In the genomic region with DNA sequence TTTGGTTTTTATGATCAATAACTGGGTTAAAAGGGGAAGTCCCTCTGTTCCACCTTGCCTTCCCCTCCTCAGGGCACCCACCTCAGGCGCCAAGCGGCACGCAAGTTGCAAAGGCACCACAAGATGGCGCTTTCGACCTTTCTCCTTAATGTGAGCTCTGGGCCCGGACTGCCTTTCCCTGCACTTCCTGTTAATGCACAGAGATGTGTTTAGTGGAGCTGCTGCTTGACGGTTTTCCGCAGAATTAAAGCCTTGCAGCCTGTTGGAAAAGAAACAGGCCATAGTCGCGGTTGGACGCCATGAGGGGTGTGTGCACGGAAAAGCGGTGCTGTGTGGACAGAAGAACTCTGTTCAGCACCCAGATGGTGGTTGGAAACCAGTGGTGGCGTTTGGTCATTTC, we compare ENCODE assay signal across 9 cellular contexts. TPM values are rescaled to one million over a fixed set of nuclear protein-coding genes. Genes with fewer than 3 reads are reported as not detected.
A peak's percentile ranks its signal among the peaks of the same experiment; 100 is the strongest.
DNase-seq lines count a peak whose midpoint lies in the region; ATAC-seq and TF ChIP-seq lines count a peak whose summit lies in the region.
"Had no signal": no experiment of that assay in that cellular context is flagged by ENCODE, and none has a peak within 500 bp of the region (broad histone marks: within the 10 kb centered on the region; RNA-seq: fewer than 3 reads in every experiment).

No MANE protein-coding gene starts in this region.

- peak; percentile 61 for TF ChIP-seq CTCF in CD8-positive, alpha-beta T cell (IDR thresholded peaks at IDR 0.05)
- peak; percentile 81 for TF ChIP-seq CTCF in mucosa of descending colon (IDR thresholded peaks at IDR 0.05)

- CTCF ChIA-PET in CD8-positive, alpha-beta T cell (lab: Charles Lee) = interaction anchor here (0.7 to 12.0 kb wide), 10 partner anchors 8 to 577 kb away, joined by 3 to 115 read pairs (median 4); no protein-coding TSS in a partner anchor

- POLR2A ChIA-PET in CD8-positive, alpha-beta T cell (lab: Charles Lee) = no interaction called here

- H3K36me3 ChIP-seq in CD8-positive, alpha-beta T cell (ENCODE audit: insufficient read depth, low read length) = no peaks in the 10 kb centered on the region
- H3K36me3 ChIP-seq in effector memory CD4-positive, alpha-beta T cell (ENCODE audit: control insufficient read depth, insufficient read depth, low read length) = no peaks in the 10 kb centered on the region
- H3K36me3 ChIP-seq in mucosa of descending colon (ENCODE audit: low read depth) = no peaks in the 10 kb centered on the region

- H3K4me1 Mint-ChIP-seq in CD8-positive, alpha-beta T cell (ENCODE audit: low read depth) = peaks cover 5% of the 10 kb centered on the region
- peaks cover 6% of the 10 kb centered on the region for H3K4me1 Mint-ChIP-seq in stimulated activated effector memory CD8-positive, alpha-beta T cell treated with anti-CD3 and anti-CD28 coated beads, Interleukin-12 subunit alpha, Interleukin-12 subunit beta, amount 100 ng/mL, for 72 hours

- H3K4me1 ChIP-seq in CD8-positive, alpha-beta T cell (ENCODE audit: insufficient read depth, low read length) = no peaks in the 10 kb centered on the region
- no peaks in the 10 kb centered on the region for H3K4me1 ChIP-seq in effector memory CD4-positive, alpha-beta T cell (ENCODE audit: control insufficient read depth, insufficient read depth, low read length, poor library complexity, severe bottlenecking)
- no peaks in the 10 kb centered on the region for H3K4me1 ChIP-seq in mucosa of descending colon (ENCODE audit: low read depth)

- intact Hi-C loops in CD8-positive, alpha-beta T cell (cut with DNase I, micrococcal nuclease) = no loop called here
- intact Hi-C loops in mucosa of descending colon (cut with DNase I, micrococcal nuclease) = loop anchor here (2.0 to 10.0 kb wide), 3 partner anchors 164 to 271 kb away; a partner anchor contains a TSS

- H3K27ac Mint-ChIP-seq in CD8-positive, alpha-beta T cell = no peak overlapping the region
- H3K27ac Mint-ChIP-seq in stimulated activated effector memory CD8-positive, alpha-beta T cell treated with anti-CD3 and anti-CD28 coated beads, Interleukin-12 subunit alpha, Interleukin-12 subunit beta, amount 100 ng/mL, for 72 hours = no peak overlapping the region
- H3K27ac Mint-ChIP-seq: activated naive CD8-positive, alpha-beta T cell had no signal

- H3K27ac ChIP-seq in CD8-positive, alpha-beta T cell (ENCODE audit: low read depth, low read length) = no peak overlapping the region
- no peak overlapping the region for H3K27ac ChIP-seq in effector memory CD4-positive, alpha-beta T cell (ENCODE audit: insufficient read depth, low read length, poor library complexity, severe bottlenecking)

- H3K27me3 Mint-ChIP-seq in CD8-positive, alpha-beta T cell (ENCODE audit: low read depth) = peaks cover 34% of the 10 kb centered on the region

- H3K4me3 ChIP-seq in CD8-positive, alpha-beta T cell (ENCODE audit: low read depth, low read length) = no peak overlapping the region
- H3K4me3 ChIP-seq in effector memory CD4-positive, alpha-beta T cell (ENCODE audit: insufficient read depth, low read depth, low read length, poor library complexity, severe bottlenecking) = no peak overlapping the region
- no peak overlapping the region for H3K4me3 ChIP-seq in mucosa of descending colon

- ATAC-seq in CD8-positive, alpha-beta T cell = peak; percentile 62
- ATAC-seq in GM19328 (IDR thresholded peaks at IDR 0.05; ENCODE audit: unreplicated experiment) = peak; percentile 84
- peak; percentile 97 for ATAC-seq in HG03432 (IDR thresholded peaks at IDR 0.05; ENCODE audit: unreplicated experiment)
- ATAC-seq in mucosa of descending colon = peak; percentile 96
- peak; percentile 82 for ATAC-seq in stimulated activated effector memory CD8-positive, alpha-beta T cell treated with anti-CD3 and anti-CD28 coated beads, Interleukin-12 subunit alpha, Interleukin-12 subunit beta, amount 100 ng/mL, for 72 hours

- H3K27me3 ChIP-seq in CD8-positive, alpha-beta T cell (ENCODE audit: insufficient read depth, low read length) = no peaks in the 10 kb centered on the region
- H3K27me3 ChIP-seq in effector memory CD4-positive, alpha-beta T cell (replicated peaks; ENCODE audit: control insufficient read depth, insufficient read depth, low read length, poor library complexity, severe bottlenecking) = peaks cover 2% of the 10 kb centered on the region

- DNase-seq in CD8-positive, alpha-beta T cell = peak; percentile 24 to 60 (median 48)
- DNase-seq in NCI-H69 (lab: John Stamatoyannopoulos, UW) (peak; percentile 91), mucosa of descending colon (peak in 2 of 3 donors; percentile 84 to 92)
- peak; percentile 40 to 42 for DNase-seq in activated CD4-positive, alpha-beta T cell treated with anti-CD3 and anti-CD28 coated beads, Interleukin-2, amount 50 U/mL, for 4 hours
- DNase-seq in effector memory CD4-positive, alpha-beta T cell = peak in 2 of 3 donors; percentile 6 to 8
- peak; percentile 45 to 82 for DNase-seq in stimulated activated effector memory CD8-positive, alpha-beta T cell treated with anti-CD3 and anti-CD28 coated beads, Interleukin-12 subunit alpha, Interleukin-12 subunit beta, amount 100 ng/mL, for 72 hours (ENCODE audit: low spot score in 2 of 2)

- no peaks in the 10 kb centered on the region for H3K9me3 ChIP-seq in CD8-positive, alpha-beta T cell (ENCODE audit: low read length)
- H3K9me3 ChIP-seq in effector memory CD4-positive, alpha-beta T cell (ENCODE audit: control insufficient read depth, low read length) = no peaks in the 10 kb centered on the region
- no peaks in the 10 kb centered on the region for H3K9me3 ChIP-seq in mucosa of descending colon

- H3K4me3 Mint-ChIP-seq in CD8-positive, alpha-beta T cell = no peak overlapping the region
- no peak overlapping the region for H3K4me3 Mint-ChIP-seq in stimulated activated effector memory CD8-positive, alpha-beta T cell treated with anti-CD3 and anti-CD28 coated beads, Interleukin-12 subunit alpha, Interleukin-12 subunit beta, amount 100 ng/mL, for 72 hours
- H3K4me3 Mint-ChIP-seq: activated naive CD8-positive, alpha-beta T cell had no signal

- no peaks in the 10 kb centered on the region for H3K36me3 Mint-ChIP-seq in CD8-positive, alpha-beta T cell
- no peaks in the 10 kb centered on the region for H3K36me3 Mint-ChIP-seq in stimulated activated effector memory CD8-positive, alpha-beta T cell treated with anti-CD3 and anti-CD28 coated beads, Interleukin-12 subunit alpha, Interleukin-12 subunit beta, amount 100 ng/mL, for 72 hours
- H3K36me3 Mint-ChIP-seq: activated naive CD8-positive, alpha-beta T cell had no signal

- no peaks in the 10 kb centered on the region for H3K9me3 Mint-ChIP-seq in CD8-positive, alpha-beta T cell
- no peaks in the 10 kb centered on the region for H3K9me3 Mint-ChIP-seq in stimulated activated effector memory CD8-positive, alpha-beta T cell treated with anti-CD3 and anti-CD28 coated beads, Interleukin-12 subunit alpha, Interleukin-12 subunit beta, amount 100 ng/mL, for 72 hours

RNA-seq across cellular contexts. Expression of a gene that starts 17.9 kb away (rescaled TPM):
- not detected for total RNA-seq in CD8-positive, alpha-beta T cell
- total RNA-seq in mucosa of descending colon = 10 to 100 TPM; 16.7 to 61.6 (median 24.2) TPM

RNA-seq across cellular contexts. Expression of a gene that starts 25.1 kb away (rescaled TPM):
- not detected for total RNA-seq in CD8-positive, alpha-beta T cell
- total RNA-seq in mucosa of descending colon = not detected

Comparison
In these comparisons a context has a peak if more than half of its experiments do, and no peak if none do; other contexts are left out.
1. DNase-seq: peak in every context shown above with its lines; median percentile 91 in NCI-H69; 88 in mucosa of descending colon; 64 in stimulated activated effector memory CD8-positive, alpha-beta T cell treated with anti-CD3 and anti-CD28 coated beads, Interleukin-12 subunit alpha, Interleukin-12 subunit beta, amount 100 ng/mL, for 72 hours; 48 in CD8-positive, alpha-beta T cell; 41 in activated CD4-positive, alpha-beta T cell treated with anti-CD3 and anti-CD28 coated beads, Interleukin-2, amount 50 U/mL, for 4 hours; 7 in effector memory CD4-positive, alpha-beta T cell.
2. RNA of a gene that starts 17.9 kb away (total RNA-seq): 16.7 to 61.6 TPM in mucosa of descending colon; not detected in CD8-positive, alpha-beta T cell; every median in the first group is over 10 times any median in the second.
3. intact Hi-C loops: an anchor here in mucosa of descending colon (2.0 to 10.0 kb wide); none called in CD8-positive, alpha-beta T cell.
4. Peak in every context shown above with its lines, with median percentiles within 50 percentile points of each other: ATAC-seq.